In genomic region chr1:4131734-4132133, GRCh38 we compare ENCODE assay signal across 35 cellular contexts.
"Had no signal": no experiment of that assay in that cellular context is flagged by ENCODE, and none has a peak within 500 bp of the region (broad histone marks: within the 10 kb centered on the region; RNA-seq: fewer than 3 reads in every experiment).

No MANE protein-coding gene starts in this region.

- DNase-seq: Kasumi-1, MG63, MM.1S, MV-4-11, NCI-H1048, NCI-H1092, NCI-H1105, NCI-H1105 treated with DMSO at 0.1 percent for 48 hours, NCI-H1417, NCI-H1417 treated with DMSO at 0.1 percent for 48 hours, NCI-H1436, NCI-H1436 treated with DMSO at 0.1 percent for 48 hours, NCI-H146, NCI-H1694, NCI-H1694 treated with DMSO at 0.1 percent for 48 hours, NCI-H187, NCI-H187 treated with DMSO at 0.1 percent for 48 hours, NCI-H1930, NCI-H2029, NCI-H2029 treated with DMSO at 0.1 percent for 48 hours, NCI-H2081, NCI-H2081 treated with DMSO at 0.1 percent for 48 hours, NCI-H2107, NCI-H2171, NCI-H2171 treated with DMSO at 0.1 percent for 48 hours, NCI-H2227 treated with DMSO at 0.1 percent for 48 hours, NCI-H226, NCI-H345, NCI-H446, NCI-H446 treated with DMSO at 0.1 percent for 48 hours, NCI-H510A, NCI-H510A treated with DMSO at 0.1 percent for 48 hours, NCI-H524, NCI-H524 treated with DMSO at 0.1 percent for 48 hours, NCI-H526 had no signal

- H3K9me3 ChIP-seq: MG63 had no signal

- H3K4me3 ChIP-seq: MG63 had no signal

- H3K36me3 ChIP-seq: MG63 had no signal

- H3K27me3 ChIP-seq: MG63 had no signal
